Comparison of ENCODE assay signal across 15 cellular contexts in the genomic region with DNA sequence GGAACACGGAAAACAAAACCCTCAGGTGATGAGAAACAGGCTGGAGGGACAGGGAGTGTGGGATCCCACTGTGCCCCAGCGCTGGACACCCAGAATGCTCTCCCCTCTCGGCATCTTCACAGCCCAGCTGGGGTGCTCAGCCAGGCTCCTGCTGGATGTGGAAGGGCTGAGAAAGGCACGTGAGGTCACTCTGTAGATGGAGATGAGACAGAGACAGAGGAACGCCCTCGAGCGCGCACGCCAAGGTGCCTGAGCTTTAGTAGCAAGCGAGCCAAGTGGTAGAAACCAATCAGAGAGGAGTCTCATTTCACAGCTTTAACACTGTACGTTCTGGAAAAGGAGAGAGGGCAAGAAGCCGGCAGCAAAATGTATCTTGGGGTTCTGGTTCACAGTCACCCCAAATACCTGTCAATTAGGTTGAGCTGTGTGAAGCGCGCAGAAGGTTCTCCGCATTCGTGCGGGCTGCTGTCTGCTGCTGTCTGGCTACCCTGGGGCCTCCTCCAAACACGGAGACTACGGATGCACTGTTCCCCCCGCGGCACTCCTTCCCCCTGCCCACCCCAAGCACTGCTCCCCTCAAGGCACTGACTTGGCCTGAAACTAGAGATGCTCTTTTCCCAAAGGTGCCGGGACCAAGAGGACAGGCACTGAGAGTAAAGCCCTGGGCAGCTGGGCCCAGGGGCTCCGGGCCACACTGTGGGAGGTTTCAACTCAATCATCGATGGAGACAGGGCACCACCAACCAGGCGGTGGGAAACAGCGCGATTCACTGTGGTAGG.
"Had no signal": no experiment of that assay in that cellular context is flagged by ENCODE, and none has a peak within 500 bp of the region (broad histone marks: within the 10 kb centered on the region; RNA-seq: fewer than 3 reads in every experiment).

No MANE protein-coding gene starts in this region.

- H3K36me3 ChIP-seq: pancreas had no signal

- H3K27me3 ChIP-seq: esophagus muscularis mucosa, pancreas, stomach, testis had no signal

- H3K4me3 Mint-ChIP-seq: activated naive CD4-positive, alpha-beta T cell treated with anti-CD3 and anti-CD28 coated beads, Interleukin-2, amount 10 ng/mL, durations not matched to agents 7 days and 5 days; immature natural killer cell; neural crest cell had no signal

- H3K36me3 Mint-ChIP-seq: activated naive CD4-positive, alpha-beta T cell treated with anti-CD3 and anti-CD28 coated beads, Interleukin-2, amount 10 ng/mL, durations not matched to agents 7 days and 5 days had no signal

- ATAC-seq: pancreas had no signal

- H3K4me3 ChIP-seq: coronary artery, pancreas, stomach, testis had no signal

- H3K9me3 ChIP-seq: esophagus muscularis mucosa, pancreas, stomach, testis had no signal

- H3K27ac Mint-ChIP-seq: activated naive CD4-positive, alpha-beta T cell treated with anti-CD3 and anti-CD28 coated beads, Interleukin-2, amount 10 ng/mL, durations not matched to agents 7 days and 5 days; activated T-helper 2 cell treated with anti-CD3 and anti-CD28 coated beads, Interferon-gamma antibody, Interleukin-2, Interleukin-4, amounts not matched to agents 10 μg/mL and 5 μg/mL and 100 μg/mL, durations not matched to agents 14 hours and 24 hours and 36 hours had no signal

- H3K27ac ChIP-seq: esophagus muscularis mucosa, pancreas, stomach, testis had no signal

- H3K9me3 Mint-ChIP-seq: activated naive CD4-positive, alpha-beta T cell treated with anti-CD3 and anti-CD28 coated beads, Interleukin-2, amount 10 ng/mL, durations not matched to agents 7 days and 5 days; activated T-helper 2 cell treated with anti-CD3 and anti-CD28 coated beads, Interferon-gamma antibody, Interleukin-2, Interleukin-4, amounts not matched to agents 10 μg/mL and 5 μg/mL and 100 μg/mL, durations not matched to agents 14 hours and 24 hours and 36 hours; immature natural killer cell; neural crest cell had no signal

- H3K4me1 Mint-ChIP-seq: activated naive CD4-positive, alpha-beta T cell treated with anti-CD3 and anti-CD28 coated beads, Interleukin-2, amount 10 ng/mL, durations not matched to agents 7 days and 5 days had no signal

- DNase-seq: activated CD4-positive, alpha-beta T cell treated with anti-CD3 and anti-CD28 coated beads for 1 hour; activated CD4-positive, alpha-beta T cell treated with anti-CD3 and anti-CD28 coated beads, Interleukin-2, amount 50 U/mL, for 4 hours; activated naive CD4-positive, alpha-beta T cell treated with anti-CD3 and anti-CD28 coated beads, Interleukin-2, amount 10 ng/mL, durations not matched to agents 7 days and 5 days; immature natural killer cell; stimulated activated CD4-positive, alpha-beta T cell treated with anti-CD3 and anti-CD28 coated beads, Interleukin-12 subunit alpha, Interleukin-12 subunit beta, amount 100 ng/mL, for 4 hours; stimulated activated CD4-positive, alpha-beta T cell treated with anti-CD3 and anti-CD28 coated beads, Interleukin-2, amount 100 ng/mL, for 24 hours; stomach; T-helper 1 cell; T1000; testis had no signal

- FAIRE-seq: pancreas had no signal
